Comparison of ENCODE assay signal across 14 cellular contexts in the genomic region with DNA sequence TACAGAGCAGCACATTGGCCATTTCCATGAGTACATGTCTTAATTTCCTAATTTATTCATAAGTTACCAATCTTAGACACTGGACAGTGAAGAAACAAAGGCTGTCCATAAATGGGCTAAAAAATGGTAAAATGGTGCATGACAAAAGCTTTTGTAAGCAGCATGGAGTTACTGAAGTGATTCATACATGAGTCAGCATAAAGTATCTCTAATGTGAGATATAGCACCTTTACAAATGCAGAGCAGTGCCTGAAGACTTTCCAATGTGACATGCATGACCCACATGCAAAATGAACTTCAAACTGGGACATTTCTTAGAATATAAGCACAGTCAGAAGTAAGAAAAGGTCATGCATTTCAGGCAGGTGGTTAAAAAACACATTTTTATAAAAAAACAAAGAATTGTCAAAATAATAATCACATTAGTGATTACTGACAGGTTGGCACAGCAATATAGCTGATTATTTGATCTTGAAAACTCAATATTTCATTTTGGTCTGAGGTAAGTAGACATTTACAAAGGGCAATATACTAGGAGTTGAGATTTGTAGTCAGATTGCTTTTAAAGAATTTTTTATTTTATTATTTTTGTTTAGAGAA.
DNase-seq lines count a peak whose midpoint lies in the region; ATAC-seq, FAIRE-seq and TF ChIP-seq lines count a peak whose summit lies in the region.
"Had no signal": no experiment of that assay in that cellular context is flagged by ENCODE, and none has a peak within 500 bp of the region (broad histone marks: within the 10 kb centered on the region; RNA-seq: fewer than 3 reads in every experiment).

No MANE protein-coding gene starts in this region.

- in situ Hi-C loops in transverse colon (cut with MboI; ENCODE audit: low pct_ligation_motif_present in 1 of 4, low pct_unique_long_range_greater_than_20kb in 1 of 4, low sequenced_read_pairs in 3 of 4), result no loop called here

- no peak for DNase-seq in activated CD4-positive, CD25-positive, alpha-beta regulatory T cell (lab: John Stamatoyannopoulos, UW)
- DNase-seq in M059J (ENCODE audit: low read depth) (peak; percentile 62), choroid plexus epithelial cell (ENCODE audit: low read depth) (peak; percentile 58), pancreas (no peak), transverse colon (no peak), endothelial cell (ENCODE audit: low spot score) (no peak), NCI-H187 treated with DMSO at 0.1 percent for 48 hours (lab: John Stamatoyannopoulos, UW) (no peak)
- DNase-seq: lower lobe of right lung; stimulated activated CD4-positive, alpha-beta T cell treated with anti-CD3 and anti-CD28 coated beads, Interleukin-2, amount 100 ng/mL, for 48 hours; stomach had no signal

- no peaks in the 10 kb centered on the region for H3K27me3 Mint-ChIP-seq in endothelial cell (ENCODE audit: unreplicated experiment)
- H3K27me3 Mint-ChIP-seq: IgD-negative memory B cell had no signal

- no peaks in the 10 kb centered on the region for H3K36me3 Mint-ChIP-seq in endothelial cell (ENCODE audit: low read depth, unreplicated experiment)

- H3K4me3 ChIP-seq in choroid plexus epithelial cell (ENCODE audit: low read depth, low read length), result no peak overlapping the region
- no peak overlapping the region for H3K4me3 ChIP-seq in pancreas
- no peak overlapping the region for H3K4me3 ChIP-seq in transverse colon
- H3K4me3 ChIP-seq: gastroesophageal sphincter, lower lobe of right lung, stomach had no signal

- H3K4me1 ChIP-seq in pancreas (no peaks in the 10 kb centered on the region), transverse colon (no peaks in the 10 kb centered on the region)
- H3K4me1 ChIP-seq: lower lobe of right lung, parathyroid adenoma, stomach had no signal

- H3K36me3 ChIP-seq in pancreas (peaks cover 0 to 10% (median 0%) of the 10 kb centered on the region in 3 donors), transverse colon (peaks cover 0 to 4% (median 0%) of the 10 kb centered on the region in 4 donors)

- H3K9me3 Mint-ChIP-seq in endothelial cell (ENCODE audit: unreplicated experiment), result no peaks in the 10 kb centered on the region
- H3K9me3 Mint-ChIP-seq: IgD-negative memory B cell had no signal

- no peak overlapping the region for H3K27ac ChIP-seq in pancreas
- H3K27ac ChIP-seq in transverse colon, result no peak overlapping the region
- H3K27ac ChIP-seq: gastroesophageal sphincter, lower lobe of right lung, parathyroid adenoma, stomach had no signal

- H3K27me3 ChIP-seq in pancreas, result no peaks in the 10 kb centered on the region
- H3K27me3 ChIP-seq in transverse colon, result no peaks in the 10 kb centered on the region
- H3K27me3 ChIP-seq: gastroesophageal sphincter, stomach had no signal

- FAIRE-seq in pancreas (lab: Jason Lieb, UNC), result peak; percentile 5

- no peak for TF ChIP-seq POLR2A in transverse colon (IDR thresholded peaks at IDR 0.05)

- TF ChIP-seq EP300 in transverse colon (IDR thresholded peaks at IDR 0.05; ENCODE audit: low read depth), result no peak

- no peak for TF ChIP-seq CTCF in choroid plexus epithelial cell (conservative IDR thresholded peaks at IDR 0.05; ENCODE audit: low read depth, low read length)
- no peak for TF ChIP-seq CTCF in pancreas (IDR thresholded peaks at IDR 0.05)
- no peak for TF ChIP-seq CTCF in transverse colon (IDR thresholded peaks at IDR 0.05)
- TF ChIP-seq CTCF in endothelial cell (IDR thresholded peaks at IDR 0.05; ENCODE audit: unreplicated experiment), result no peak

- H3K27ac Mint-ChIP-seq in endothelial cell (ENCODE audit: unreplicated experiment), result no peak overlapping the region
- H3K27ac Mint-ChIP-seq: IgD-negative memory B cell had no signal

- H3K4me3 Mint-ChIP-seq in endothelial cell (ENCODE audit: unreplicated experiment), result no peak overlapping the region
- H3K4me3 Mint-ChIP-seq: IgD-negative memory B cell had no signal

- peak; percentile 86 to 93 for ATAC-seq in activated CD4-positive, CD25-positive, alpha-beta regulatory T cell treated with anti-CD3 and anti-CD28 coated beads, Interleukin-2, amount 50 U/mL, for 24 hours
- no peak for ATAC-seq in pancreas
- ATAC-seq: gastroesophageal sphincter, lower lobe of right lung had no signal

- peaks cover 5% of the 10 kb centered on the region for H3K4me1 Mint-ChIP-seq in endothelial cell (ENCODE audit: unreplicated experiment)

- H3K9me3 ChIP-seq in pancreas (no peaks in the 10 kb centered on the region), transverse colon (no peaks in the 10 kb centered on the region)
- H3K9me3 ChIP-seq: gastroesophageal sphincter, lower lobe of right lung, stomach had no signal

- intact Hi-C loops in pancreas (cut with DNase I), result no loop called here
- intact Hi-C loops in transverse colon (cut with DNase I; ENCODE audit: low total_unique reads), result no loop called here

Comparison
In these comparisons a context has a peak if more than half of its experiments do, and no peak if none do; other contexts are left out.
1. ATAC-seq: peak in activated CD4-positive, CD25-positive, alpha-beta regulatory T cell treated with anti-CD3 and anti-CD28 coated beads, Interleukin-2, amount 50 U/mL, for 24 hours (2 of 2); none in pancreas (0 of 4).
2. DNase-seq: peak in M059J (single experiment) and choroid plexus epithelial cell (single experiment); none in activated CD4-positive, CD25-positive, alpha-beta regulatory T cell (0 of 4), pancreas (0 of 6), transverse colon (single experiment), endothelial cell (single experiment) and NCI-H187 treated with DMSO at 0.1 percent for 48 hours (single experiment).